Comparison of ENCODE assay signal across 17 cellular contexts in genomic region chr13:30045916-30046704, GRCh38.
DNase-seq lines count a peak whose midpoint lies in the region; ATAC-seq, FAIRE-seq and TF ChIP-seq lines count a peak whose summit lies in the region.
"Had no signal": no experiment of that assay in that cellular context is flagged by ENCODE, and none has a peak within 500 bp of the region (broad histone marks: within the 10 kb centered on the region; RNA-seq: fewer than 3 reads in every experiment).

No MANE protein-coding gene starts in this region.

- H3K9me3 ChIP-seq in IMR-90 (ENCODE audit: control insufficient read depth, insufficient read depth, low read length): peaks cover 2% of the 10 kb centered on the region; the same call in 1 of the 2 replicates
- H3K9me3 ChIP-seq in K562 (replicated peaks; ENCODE audit: control insufficient read depth, insufficient read depth, low read depth, low read length): no peaks in the 10 kb centered on the region
- no peaks in the 10 kb centered on the region for H3K9me3 ChIP-seq in thyroid gland
- no peaks in the 10 kb centered on the region for H3K9me3 ChIP-seq in adrenal gland (replicated peaks in 1 of 3)

- intact Hi-C loops in IMR-90 (cut with micrococcal nuclease) (loop anchor here (10.0 kb wide), 1 partner anchor 201 kb away; no protein-coding TSS in a partner anchor), K562 (cut with micrococcal nuclease) (no loop called here), thyroid gland (cut with DNase I) (no loop called here), adrenal gland (cut with DNase I) (no loop called here)

- TF ChIP-seq CTCF in IMR-90 (conservative IDR thresholded peaks at IDR 0.05; ENCODE audit: low read depth, low read length): no peak
- TF ChIP-seq CTCF in K562 (IDR thresholded peaks at IDR 0.05 in 2 of 3, conservative IDR thresholded peaks at IDR 0.05 in 1 of 3; ENCODE audit: insufficient read depth in 2 of 3, low read depth in 1 of 3, low read length in 3 of 3): no peak
- no peak for TF ChIP-seq CTCF in thyroid gland (IDR thresholded peaks at IDR 0.05)
- TF ChIP-seq CTCF in adrenal gland (IDR thresholded peaks at IDR 0.05): no peak

- peak overlapping the region; percentile 47; the same call in 1 of the 2 replicates for H3K4me2 ChIP-seq in IMR-90 (ENCODE audit: low read depth, low read length)
- H3K4me2 ChIP-seq in K562 (ENCODE audit: insufficient read depth, low read length): no peak overlapping the region

- H3K18ac ChIP-seq in IMR-90 (ENCODE audit: low read depth, low read length): peak overlapping the region; percentile 73; the same call in 1 of the 2 replicates

- peak overlapping the region; percentile 82 for H2AK5ac ChIP-seq in IMR-90 (ENCODE audit: low read depth, low read length)

- H3K27me3 ChIP-seq in IMR-90 (ENCODE audit: control insufficient read depth, insufficient read depth, low read length) (no peaks in the 10 kb centered on the region), K562 (ENCODE audit: control insufficient read depth in 2 of 2, insufficient read depth in 2 of 2, low read length in 2 of 2) (no peaks in the 10 kb centered on the region), thyroid gland (no peaks in the 10 kb centered on the region), adrenal gland (no peaks in the 10 kb centered on the region)
- H3K27me3 ChIP-seq: dorsolateral prefrontal cortex had no signal

- H3K4me3 ChIP-seq in IMR-90 (ENCODE audit: insufficient read depth, low read depth, low read length) (no peak overlapping the region), K562 (no peak overlapping the region), thyroid gland (replicated peaks in 1 of 3) (no peak overlapping the region), adrenal gland (no peak overlapping the region)
- H3K4me3 ChIP-seq: dorsolateral prefrontal cortex, heart right ventricle had no signal

- H2AK9ac ChIP-seq in IMR-90 (replicated peaks; ENCODE audit: low read depth, low read length, poor library complexity): peak overlapping the region; percentile 35

- H3K14ac ChIP-seq in IMR-90 (replicated peaks; ENCODE audit: low read depth, low read length): peak overlapping the region; percentile 64

- CTCF ChIA-PET in IMR-90 (lab: Yijun Ruan, JAX) (interaction anchor here (0.6 to 1.3 kb wide), 5 partner anchors 9 to 344 kb away, joined by 3 to 4 read pairs (median 3); no protein-coding TSS in a partner anchor), K562 (lab: Yijun Ruan, JAX; ENCODE audit: low intra/inter-chr PET ratio) (no interaction called here)

- no peaks in the 10 kb centered on the region for H3K79me1 ChIP-seq in IMR-90 (ENCODE audit: low read depth in 1 of 2, low read length in 2 of 2)

- H4K20me1 ChIP-seq in IMR-90 (ENCODE audit: insufficient read depth, low read length) (no peaks in the 10 kb centered on the region), K562 (replicated peaks; ENCODE audit: control insufficient read depth, insufficient read depth, low read length) (no peaks in the 10 kb centered on the region)

- BruUV-seq in IMR-90 (replicated peaks; lab: Mats Ljungman, UMichigan) (no TSS peak), K562 (replicated peaks; lab: Mats Ljungman, UMichigan) (no TSS peak)

- FAIRE-seq in K562 (lab: Jason Lieb, UNC): no peak

- no peak overlapping the region for H3K9ac ChIP-seq in IMR-90 (ENCODE audit: low read depth, low read length)
- no peak overlapping the region for H3K9ac ChIP-seq in K562 (ENCODE audit: insufficient read depth in 1 of 2, low read depth in 2 of 2, low read length in 2 of 2)

- peaks cover 13% of the 10 kb centered on the region for H3K4me1 ChIP-seq in IMR-90 (ENCODE audit: control insufficient read depth, insufficient read depth, low read length)
- H3K4me1 ChIP-seq in K562 (replicated peaks in 1 of 2; ENCODE audit: control insufficient read depth in 2 of 2, insufficient read depth in 2 of 2, low read length in 2 of 2): no peaks in the 10 kb centered on the region; a peak in 1 of 5 replicates
- no peaks in the 10 kb centered on the region for H3K4me1 ChIP-seq in thyroid gland
- H3K4me1 ChIP-seq in adrenal gland (replicated peaks in 1 of 2): no peaks in the 10 kb centered on the region

- TF ChIP-seq EP300 in K562 (IDR thresholded peaks at IDR 0.05; ENCODE audit: low read length): no peak

- TF ChIP-seq RAD21 in IMR-90 (IDR thresholded peaks at IDR 0.05; ENCODE audit: low read length) (no peak), K562 (CRISPR knock-in tag; conservative IDR thresholded peaks at IDR 0.05 in 1 of 2, IDR thresholded peaks at IDR 0.05 in 1 of 2) (no peak)

- ATAC-seq in IMR-90 (ENCODE audit: low read depth): peak; percentile 98
- no peak for ATAC-seq in K562
- no peak for ATAC-seq in HG02852 (IDR thresholded peaks at IDR 0.05; ENCODE audit: unreplicated experiment)
- ATAC-seq: heart right ventricle; stimulated activated memory B cell treated with anti-CD40 and anti-IgM and Interleukin-4, amounts not matched to agents 10 μg/mL and 1 μg/mL and 100 μg/mL, for 72 hours had no signal

- peak; percentile 78 for DNase-seq in AG20443 (ENCODE audit: low spot score)
- peak; percentile 88 for DNase-seq in IMR-90
- DNase-seq in K562 (ENCODE audit: extremely low read depth in 1 of 4, low spot score in 3 of 4): no peak
- peak; percentile 23 for DNase-seq in kidney glomerular epithelial cell (lab: John Stamatoyannopoulos, UW)
- no peak for DNase-seq in thyroid gland
- no peak for DNase-seq in adrenal gland
- no peak for DNase-seq in stimulated activated naive CD4-positive, alpha-beta T cell treated with Interleukin-2 at 50 U/mL for 16 hours (lab: John Stamatoyannopoulos, UW)
- DNase-seq: activated CD4-positive, alpha-beta T cell treated with anti-CD3 and anti-CD28 coated beads for 48 hours; CD4-positive, alpha-beta T cell; dorsolateral prefrontal cortex; heart right ventricle; NCI-H1694 treated with DMSO at 0.1 percent for 48 hours; NK-92 treated with Interleukin-12 subunit alpha and Interleukin-12 subunit beta, amount 100 ng/mL, for 24 hours; stimulated activated CD4-positive, alpha-beta T cell treated with anti-CD3 and anti-CD28 coated beads, Interleukin-1b, Interleukin-23, amount 100 ng/mL, for 48 hours; T-helper 1 cell had no signal

- TF ChIP-seq POLR2A in IMR-90 (IDR thresholded peaks at IDR 0.05; ENCODE audit: low read depth, low read length) (no peak), K562 (conservative IDR thresholded peaks at IDR 0.05) (no peak), thyroid gland (IDR thresholded peaks at IDR 0.05) (no peak), adrenal gland (IDR thresholded peaks at IDR 0.05) (no peak)

- dilution Hi-C loops in IMR-90 (cut with HindIII; ENCODE audit: low sequenced_read_pairs, unreplicated experiment): no loop called here

- peak overlapping the region; percentile 90 for H3K4ac ChIP-seq in IMR-90 (ENCODE audit: low read depth, low read length)

- H4K5ac ChIP-seq in IMR-90 (ENCODE audit: low read depth, low read length): peak overlapping the region; percentile 56; the same call in 1 of the 2 replicates

- H2BK20ac ChIP-seq in IMR-90 (ENCODE audit: low read depth, low read length): peak overlapping the region; percentile 82

- H3K27ac ChIP-seq in IMR-90 (ENCODE audit: insufficient read depth, low read length) (0 out of 2 replicates have a peak overlapping the region, but pooled peaks have one; percentile 3), K562 (ENCODE audit: extremely low read depth, low read depth, low read length) (no peak overlapping the region), thyroid gland (no peak overlapping the region), adrenal gland (no peak overlapping the region)
- H3K27ac ChIP-seq: dorsolateral prefrontal cortex, heart right ventricle had no signal

- H2BK5ac ChIP-seq in IMR-90 (ENCODE audit: low read depth, low read length, poor library complexity, severe bottlenecking): peak overlapping the region; percentile 70

- H4K91ac ChIP-seq in IMR-90 (ENCODE audit: insufficient read depth, low read depth, low read length): peak overlapping the region; percentile 85

- H3K9me1 ChIP-seq in IMR-90 (ENCODE audit: insufficient read depth, low read length) (peaks cover 13% of the 10 kb centered on the region), K562 (ENCODE audit: control insufficient read depth, insufficient read depth, low read length) (no peaks in the 10 kb centered on the region)

- peak overlapping the region; percentile 82 for H2AFZ ChIP-seq in IMR-90 (replicated peaks; ENCODE audit: low read length, poor library complexity)
- no peak overlapping the region for H2AFZ ChIP-seq in K562 (ENCODE audit: low read depth, low read length)

- H3K36me3 ChIP-seq in IMR-90 (ENCODE audit: control insufficient read depth, insufficient read depth, low read length): no peaks in the 10 kb centered on the region
- H3K36me3 ChIP-seq in K562 (ENCODE audit: control insufficient read depth, insufficient read depth, low read length): no peaks in the 10 kb centered on the region
- no peaks in the 10 kb centered on the region for H3K36me3 ChIP-seq in thyroid gland
- H3K36me3 ChIP-seq in adrenal gland (replicated peaks in 1 of 2): no peaks in the 10 kb centered on the region
- H3K36me3 ChIP-seq: heart right ventricle had no signal

- in situ Hi-C loops in IMR-90 (cut with MboI; ENCODE audit: low sequenced_read_pairs) (no loop called here), K562 (cut with MboI) (no loop called here)

- peak overlapping the region; percentile 74 to 82 for H4K8ac ChIP-seq in IMR-90 (ENCODE audit: low read depth in 2 of 2, low read length in 2 of 2)

- 40% methylated on average over 1 of the region's 7 CpGs; no CpG with 5 or more reads in 1 of the 2 experiments for WGBS in IMR-90 (ENCODE audit: extremely low coverage in 2 of 2, insufficient read length in 1 of 2), 2 experiments
- WGBS in K562 (ENCODE audit: insufficient coverage, low coverage, missing lambda C conversion rate): 0% methylated on average over 6 of the region's 7 CpGs
- 89 to 91% methylated on average over 7 of the region's 7 CpGs for WGBS in thyroid gland, 2 donors
- WGBS in adrenal gland, 4 donors: 76 to 86% (median 82%) methylated on average over 7 of the region's 7 CpGs

- H3K23ac ChIP-seq in IMR-90 (ENCODE audit: low read depth, low read length): peak overlapping the region; percentile 39; the same call in 1 of the 2 replicates

- peak overlapping the region; percentile 95 for H2BK120ac ChIP-seq in IMR-90 (ENCODE audit: low read depth, low read length)

- H3K56ac ChIP-seq in IMR-90 (ENCODE audit: extremely low read depth, insufficient read depth, low read length): no peak overlapping the region

- H2BK15ac ChIP-seq in IMR-90 (ENCODE audit: low read depth, low read length): peak overlapping the region; percentile 96; the same call in 2 of the 3 replicates

- no peaks in the 10 kb centered on the region for H3K79me2 ChIP-seq in K562 (ENCODE audit: control insufficient read depth, insufficient read depth, low read length)

- POLR2A ChIA-PET in IMR-90 (lab: Charles Lee; ENCODE audit: unreplicated experiment) (no interaction called here), K562 (lab: Yijun Ruan, JAX) (no interaction called here)

TF ChIP-seq in IMR-90, 13 proteins besides CTCF, POLR2A, EP300 and RAD21 (continues in another document):
- TF ChIP-seq RFX5 (IDR thresholded peaks at IDR 0.05; ENCODE audit: low read depth, low read length): no peak
- peak; percentile 31; the same call in 1 of the 2 replicates for TF ChIP-seq CEBPB (IDR thresholded peaks at IDR 0.05; ENCODE audit: low read depth, low read length)

TF ChIP-seq in K562, 482 proteins besides CTCF, POLR2A, EP300 and RAD21:
- TF ChIP-seq NFIC (IDR thresholded peaks at IDR 0.05) (peak; percentile 43), ZBTB7A (IDR thresholded peaks at IDR 0.05; ENCODE audit: borderline replicate concordance, control insufficient read depth, low read depth, low read length) (no peak)

Comparison
In these comparisons a context has a peak if more than half of its experiments do, and no peak if none do; other contexts are left out.
1. DNase-seq: peak in AG20443 (single experiment), IMR-90 (single experiment) and kidney glomerular epithelial cell (single experiment); none in K562 (0 of 4), thyroid gland (0 of 2), adrenal gland (0 of 7) and stimulated activated naive CD4-positive, alpha-beta T cell treated with Interleukin-2 at 50 U/mL for 16 hours (single experiment).